ENCODE assay signal across 18 cellular contexts in the genomic region with DNA sequence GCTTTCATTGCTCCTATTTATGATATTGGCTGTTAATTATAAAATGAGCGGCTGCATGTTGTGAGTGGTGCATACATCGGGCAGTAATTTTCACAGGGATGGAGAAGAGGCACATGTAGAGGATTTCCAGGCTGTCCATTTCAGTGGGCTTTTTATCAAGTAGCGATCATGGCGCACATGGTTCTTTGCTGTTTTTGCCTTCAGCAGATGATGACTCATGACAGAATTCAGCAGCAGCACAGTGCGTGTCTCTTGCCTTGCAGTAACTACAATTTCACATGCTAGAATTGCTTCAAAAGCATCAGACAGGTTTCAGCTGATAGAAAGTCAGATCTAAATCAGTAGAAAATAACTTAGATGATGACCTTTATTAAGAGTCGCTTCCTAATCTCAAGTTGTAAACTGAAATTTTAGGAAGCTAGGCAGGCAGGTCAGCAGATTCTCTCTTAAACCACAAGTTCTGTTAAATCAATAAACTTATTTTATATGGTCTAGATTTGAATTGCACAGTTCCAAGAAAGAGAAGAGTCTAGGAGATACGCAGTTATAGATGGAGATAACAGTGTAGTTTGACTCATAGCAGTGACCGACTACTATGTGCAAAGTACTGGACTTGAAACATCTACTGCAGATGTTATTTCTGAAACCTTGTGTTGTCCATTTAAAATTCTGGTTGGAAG. TPM values are rescaled to one million over a fixed set of nuclear protein-coding genes. Genes with fewer than 3 reads are reported as not detected.
DNase-seq lines count a peak whose midpoint lies in the region; ATAC-seq, FAIRE-seq and TF ChIP-seq lines count a peak whose summit lies in the region.
"Had no signal": no experiment of that assay in that cellular context is flagged by ENCODE, and none has a peak within 500 bp of the region (broad histone marks: within the 10 kb centered on the region; RNA-seq: fewer than 3 reads in every experiment).

No MANE protein-coding gene starts in this region.

- H3K36me3 Mint-ChIP-seq in stimulated activated naive B cell treated with anti-CD40 and anti-IgM and Interleukin-4, amounts not matched to agents 10 μg/mL and 1 μg/mL and 100 μg/mL, for 72 hours = peaks cover 16 to 27% of the 10 kb centered on the region in 2 donors

- peak; percentile 71 for FAIRE-seq in H54 (lab: Jason Lieb, UNC)

- no peaks in the 10 kb centered on the region for H3K27me3 ChIP-seq in ascending aorta
- H3K27me3 ChIP-seq: sigmoid colon, vagina had no signal

- H3K9me3 Mint-ChIP-seq in stimulated activated naive B cell treated with anti-CD40 and anti-IgM and Interleukin-4, amounts not matched to agents 10 μg/mL and 1 μg/mL and 100 μg/mL, for 72 hours = no peaks in the 10 kb centered on the region
- H3K9me3 Mint-ChIP-seq: CD8-positive, alpha-beta T cell; stimulated activated effector memory CD8-positive, alpha-beta T cell treated with anti-CD3 and anti-CD28 coated beads, Interleukin-12 subunit alpha, Interleukin-12 subunit beta, amount 100 ng/mL, for 72 hours; WTC11 had no signal

- intact Hi-C loops in ascending aorta (cut with DNase I) = loop anchor here (2.0 to 5.0 kb wide), 3 partner anchors 15 to 148 kb away; a partner anchor contains a TSS

- no peak overlapping the region for H3K4me3 Mint-ChIP-seq in stimulated activated naive B cell treated with anti-CD40 and anti-IgM and Interleukin-4, amounts not matched to agents 10 μg/mL and 1 μg/mL and 100 μg/mL, for 72 hours
- H3K4me3 Mint-ChIP-seq: CD8-positive, alpha-beta T cell; stimulated activated effector memory CD8-positive, alpha-beta T cell treated with anti-CD3 and anti-CD28 coated beads, Interleukin-12 subunit alpha, Interleukin-12 subunit beta, amount 100 ng/mL, for 72 hours; WTC11 had no signal

- TF ChIP-seq CTCF in ascending aorta (IDR thresholded peaks at IDR 0.05) (no peak), fibroblast of the aortic adventitia (IDR thresholded peaks at IDR 0.05; ENCODE audit: insufficient read depth, low read length) (no peak)

- no peak for TF ChIP-seq POLR2A in H54 (IDR thresholded peaks at IDR 0.05; ENCODE audit: low read depth, low read length)

- no peaks in the 10 kb centered on the region for H3K4me1 Mint-ChIP-seq in stimulated activated naive B cell treated with anti-CD40 and anti-IgM and Interleukin-4, amounts not matched to agents 10 μg/mL and 1 μg/mL and 100 μg/mL, for 72 hours
- H3K4me1 Mint-ChIP-seq: stimulated activated effector memory CD8-positive, alpha-beta T cell treated with anti-CD3 and anti-CD28 coated beads, Interleukin-12 subunit alpha, Interleukin-12 subunit beta, amount 100 ng/mL, for 72 hours had no signal

- DNase-seq in H54 (ENCODE audit: insufficient read length, low spot score) (no peak), ascending aorta (ENCODE audit: low spot score in 2 of 2) (peak in 1 of 2 donors; percentile 66), fibroblast of the aortic adventitia (ENCODE audit: low read depth) (peak; percentile 38), smooth muscle cell of the brain vasculature (ENCODE audit: low read depth, low spot score) (peak; percentile 35), Kasumi-1 (lab: John Stamatoyannopoulos, UW) (no peak)
- no peak for DNase-seq in stimulated activated naive CD8-positive, alpha-beta T cell treated with anti-CD3 and anti-CD28 coated beads, Interleukin-15, Interleukin-2, amounts not matched to agents 100 U/mL and 50 U/mL, for 24 hours
- no peak for DNase-seq in stimulated activated naive B cell treated with anti-CD40 and anti-IgM and Interleukin-4, amounts not matched to agents 10 μg/mL and 1 μg/mL and 100 μg/mL, for 72 hours
- DNase-seq: activated effector memory CD4-positive, alpha-beta T cell treated with Interleukin-2 at 50 U/mL for 16 hours; CD8-positive, alpha-beta T cell; effector memory CD4-positive, alpha-beta T cell; Karpas-422; NCI-H1694; sigmoid colon had no signal

- no peaks in the 10 kb centered on the region for H3K27me3 Mint-ChIP-seq in stimulated activated naive B cell treated with anti-CD40 and anti-IgM and Interleukin-4, amounts not matched to agents 10 μg/mL and 1 μg/mL and 100 μg/mL, for 72 hours

- no peaks in the 10 kb centered on the region for H3K9me3 ChIP-seq in ascending aorta
- H3K9me3 ChIP-seq: sigmoid colon, vagina had no signal

- no peak overlapping the region for H3K27ac Mint-ChIP-seq in stimulated activated naive B cell treated with anti-CD40 and anti-IgM and Interleukin-4, amounts not matched to agents 10 μg/mL and 1 μg/mL and 100 μg/mL, for 72 hours
- H3K27ac Mint-ChIP-seq: CD8-positive, alpha-beta T cell; stimulated activated effector memory CD8-positive, alpha-beta T cell treated with anti-CD3 and anti-CD28 coated beads, Interleukin-12 subunit alpha, Interleukin-12 subunit beta, amount 100 ng/mL, for 72 hours; WTC11 had no signal

- peak overlapping the region; percentile 84 to 90 for H3K27ac ChIP-seq in ascending aorta
- H3K27ac ChIP-seq: HL-60, sigmoid colon, vagina had no signal

- peaks cover 7 to 54% of the 10 kb centered on the region in 2 donors for H3K4me1 ChIP-seq in ascending aorta
- H3K4me1 ChIP-seq: sigmoid colon, vagina had no signal

- H3K36me3 ChIP-seq in ascending aorta = peaks cover 2% of the 10 kb centered on the region in 2 donors

- no peak for ATAC-seq in stimulated activated naive CD8-positive, alpha-beta T cell treated with anti-CD3 and anti-CD28 coated beads, Interleukin-15, Interleukin-2, amounts not matched to agents 100 U/mL and 50 U/mL, for 24 hours
- no peak for ATAC-seq in stimulated activated naive B cell treated with anti-CD40 and anti-IgM and Interleukin-4, amounts not matched to agents 10 μg/mL and 1 μg/mL and 100 μg/mL, for 72 hours (replicated peaks)
- ATAC-seq: CD8-positive, alpha-beta T cell; HCT116; stimulated activated effector memory CD8-positive, alpha-beta T cell treated with anti-CD3 and anti-CD28 coated beads, Interleukin-12 subunit alpha, Interleukin-12 subunit beta, amount 100 ng/mL, for 72 hours; WTC11 had no signal

- H3K4me3 ChIP-seq in ascending aorta (no peak overlapping the region), fibroblast of the aortic adventitia (ENCODE audit: low read depth, low read length) (no peak overlapping the region)
- H3K4me3 ChIP-seq: sigmoid colon, vagina had no signal

RNA-seq across cellular contexts. Expression of a gene that starts 35.8 kb away (rescaled TPM):
- total RNA-seq in ascending aorta (0.53 TPM), fibroblast of the aortic adventitia (ENCODE audit: low replicate concordance) (0.63 and 0.74 TPM in 2 replicates)

RNA-seq across cellular contexts. Expression of a gene that starts 36.7 kb away (rescaled TPM):
- 1.9 TPM for total RNA-seq in ascending aorta
- 3.9 and 5.0 TPM in 2 replicates for total RNA-seq in fibroblast of the aortic adventitia (ENCODE audit: low replicate concordance)

Comparison
In these comparisons a context has a peak if more than half of its experiments do, and no peak if none do; other contexts are left out.
1. DNase-seq: peak in fibroblast of the aortic adventitia (single experiment) and smooth muscle cell of the brain vasculature (single experiment); none in H54 (single experiment), Kasumi-1 (0 of 2), stimulated activated naive CD8-positive, alpha-beta T cell treated with anti-CD3 and anti-CD28 coated beads, Interleukin-15, Interleukin-2, amounts not matched to agents 100 U/mL and 50 U/mL, for 24 hours (single experiment) and stimulated activated naive B cell treated with anti-CD40 and anti-IgM and Interleukin-4, amounts not matched to agents 10 μg/mL and 1 μg/mL and 100 μg/mL, for 72 hours (single experiment).